In the genomic region with DNA sequence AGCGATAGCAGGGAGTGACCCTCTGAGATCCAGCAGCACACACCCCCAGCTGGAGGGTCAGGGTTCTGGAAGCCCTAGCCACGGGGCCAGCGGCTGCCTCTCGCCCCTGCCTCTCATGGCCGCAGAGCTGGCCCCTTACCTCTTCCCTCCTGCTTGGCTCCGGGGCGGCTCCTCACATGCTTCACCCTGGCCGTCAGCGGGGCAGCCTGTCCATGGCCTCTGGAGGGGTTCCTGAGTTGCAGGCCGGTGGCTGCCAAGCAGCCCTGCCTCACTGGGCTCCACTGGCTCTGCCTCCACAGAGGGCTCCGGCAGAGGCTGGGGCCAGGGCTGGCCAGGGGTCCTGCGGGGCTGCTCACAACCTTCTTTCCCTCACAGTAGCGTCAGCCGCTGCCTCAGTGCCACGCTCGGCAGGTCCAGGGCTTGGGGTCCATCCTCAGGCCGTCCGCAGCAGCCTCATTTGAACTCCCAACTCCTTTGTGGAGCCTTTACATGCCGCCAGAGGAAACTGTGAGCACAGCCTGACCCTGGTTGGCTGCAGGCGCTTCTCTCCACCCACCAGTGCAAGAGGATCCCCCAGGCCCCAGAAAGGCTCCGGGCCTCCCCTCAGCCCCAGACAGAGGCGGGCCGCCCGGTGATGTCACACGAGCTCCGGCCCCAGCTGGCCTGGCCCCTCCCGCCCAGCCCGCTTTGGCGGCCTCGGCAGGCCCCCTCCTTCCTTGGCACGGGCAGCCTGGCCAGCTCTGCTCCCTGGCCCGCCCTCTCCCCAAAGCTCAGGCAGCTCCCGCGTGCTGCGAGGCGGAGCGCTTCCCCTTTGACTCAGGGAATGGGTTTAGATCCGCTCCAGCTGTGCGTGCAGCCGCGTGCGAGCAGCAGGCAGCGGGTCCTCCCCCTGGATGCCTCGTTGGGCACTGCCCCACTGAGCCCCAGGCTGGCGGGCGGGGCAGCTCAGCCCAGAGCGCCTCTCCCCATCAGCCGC, we compare ENCODE assay signal across 8 cellular contexts. TPM values are rescaled to one million over a fixed set of nuclear protein-coding genes. Genes with fewer than 3 reads are reported as not detected.
DNase-seq lines count a peak whose midpoint lies in the region; ATAC-seq, FAIRE-seq and TF ChIP-seq lines count a peak whose summit lies in the region.

Gene ANGPTL2, minus strand, starts transcription at position 460 of the 976 bp plus-strand sequence. CDS start 13,904 bp downstream, outside the sequence.

- no peak for ATAC-seq in HG03039 (IDR thresholded peaks at IDR 0.05; ENCODE audit: unreplicated experiment)

- TF ChIP-seq POLR2A in H54 (IDR thresholded peaks at IDR 0.05; ENCODE audit: low read depth, low read length) (0 out of 2 replicates have a peak, but pooled peaks have one; percentile 21), Peyer's patch (IDR thresholded peaks at IDR 0.05) (peak in 1 of 2 donors; percentile 14)

- no peaks in the 10 kb centered on the region for H3K9me3 ChIP-seq in Peyer's patch
- H3K9me3 ChIP-seq in small intestine (ENCODE audit: control insufficient read depth, low read depth): no peaks in the 10 kb centered on the region

- WGBS in small intestine, 3 donors: 19 to 37% (median 35%) methylated on average over 37 to 48 of the region's 48 CpGs

- TF ChIP-seq CTCF in Peyer's patch (IDR thresholded peaks at IDR 0.05): no peak

- peaks cover 0 to 14% (median 0%) of the 10 kb centered on the region in 4 donors for H3K4me1 ChIP-seq in Peyer's patch
- H3K4me1 ChIP-seq in small intestine (ENCODE audit: control insufficient read depth in 2 of 2, insufficient read depth in 1 of 2, low read depth in 1 of 2, low read length in 1 of 2): peaks cover 0 to 3% of the 10 kb centered on the region in 2 donors

- no peak for FAIRE-seq in H54 (lab: Jason Lieb, UNC)
- FAIRE-seq in small intestine (lab: Jason Lieb, UNC): no peak

- DNase-seq in COR-L47 (lab: John Stamatoyannopoulos, UW): peak; percentile 84
- DNase-seq in H54 (ENCODE audit: insufficient read length, low spot score): peak; percentile 52
- DNase-seq in Peyer's patch: peak; percentile 37 to 78 (median 69)
- peak; percentile 34 to 91 for DNase-seq in dermis microvascular lymphatic vessel endothelial cell (ENCODE audit: low read depth in 2 of 2)
- peak; percentile 89 for DNase-seq in kidney tubule cell (ENCODE audit: low spot score)
- DNase-seq in small intestine: peak; percentile 20
- no peak for DNase-seq in central memory CD4-positive, alpha-beta T cell

- H3K27me3 ChIP-seq in Peyer's patch: no peaks in the 10 kb centered on the region
- no peaks in the 10 kb centered on the region for H3K27me3 ChIP-seq in small intestine (ENCODE audit: control insufficient read depth in 2 of 2, insufficient read depth in 2 of 2, low read length in 2 of 2)

- H3K27ac ChIP-seq in Peyer's patch (peak within 1 kb of the TSS; percentile 59 to 91 (median 83)), small intestine (ENCODE audit: low read depth in 1 of 2, low read length in 1 of 2) (peak within 1 kb of the TSS; percentile 27 to 85)

- H3K4me3 ChIP-seq in Peyer's patch (peak within 1 kb of the TSS; percentile 32 to 58 (median 42)), small intestine (ENCODE audit: low read depth in 1 of 2, low read length in 2 of 2) (peak within 1 kb of the TSS in 1 of 2 donors; percentile 6)

- H3K36me3 ChIP-seq in Peyer's patch: peaks cover 0 to 16% (median 0%) of the 10 kb centered on the region in 3 donors
- H3K36me3 ChIP-seq in small intestine (ENCODE audit: control insufficient read depth in 2 of 2, insufficient read depth in 2 of 2, low read length in 2 of 2): peaks cover 0 to 2% of the 10 kb centered on the region in 2 donors

RNA-seq across cellular contexts. Expression of gene ANGPTL2, which starts in this region (rescaled TPM):
- total RNA-seq in Peyer's patch: 10 to 100 TPM in 3 of 4 donors, 1 to 10 TPM in 1; 2.8 to 14.0 (median 11.3) TPM
- total RNA-seq in dermis microvascular lymphatic vessel endothelial cell: 7.7 and 25.8 TPM in 2 replicates
- 10 to 100 TPM in 1 of 3 donors, 1 to 10 TPM in 1, under 1 TPM in 1; 0.45 to 16.5 (median 3.0) TPM for polyA plus RNA-seq in small intestine
